1 cellular context compared by ENCODE assay signal in the genomic region with DNA sequence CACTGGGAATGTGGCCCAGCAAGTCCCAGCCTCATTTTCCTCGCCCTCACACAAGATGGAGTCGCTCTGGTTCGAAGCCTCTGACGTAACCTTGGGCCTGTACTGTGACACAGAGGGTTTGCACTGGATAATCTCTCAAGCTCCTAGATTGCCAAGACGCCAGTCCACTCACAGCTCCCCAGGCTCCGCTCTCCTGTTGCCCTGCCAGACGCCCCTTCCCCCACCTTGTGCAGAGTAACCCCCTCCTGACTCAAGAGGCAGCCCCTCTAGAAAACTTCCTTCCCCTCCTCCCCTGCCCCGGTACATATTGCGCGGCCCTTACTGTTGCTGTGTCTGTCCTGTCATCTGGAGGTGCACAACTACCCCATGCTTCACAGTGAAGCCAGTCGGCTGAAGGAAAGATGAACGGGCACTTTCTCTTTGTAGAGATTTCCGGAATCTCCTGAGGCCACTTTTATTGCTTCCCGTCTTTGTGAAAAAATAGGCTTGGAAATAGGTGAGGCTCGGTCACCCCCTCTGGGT.
TF ChIP-seq lines count a peak whose summit lies in the region.

No MANE protein-coding gene starts in this region.

TF ChIP-seq in IMR-90, 13 proteins besides CTCF, POLR2A, EP300 and RAD21:
- TF ChIP-seq SMC3 (IDR thresholded peaks at IDR 0.05; ENCODE audit: low read depth, low read length) (no peak), CEBPB (IDR thresholded peaks at IDR 0.05; ENCODE audit: low read depth, low read length) (peak; percentile 15; the same call in 1 of the 2 replicates)
